ENCODE assay signal across 8 cellular contexts in genomic region chr17:75182569-75183436, GRCh38. TPM values are rescaled to one million over a fixed set of nuclear protein-coding genes. Genes with fewer than 3 reads are reported as not detected.
A peak's percentile ranks its signal among the peaks of the same experiment; 100 is the strongest.
DNase-seq lines count a peak whose midpoint lies in the region; ATAC-seq and TF ChIP-seq lines count a peak whose summit lies in the region.

Gene SUMO2 (minus strand): TSS chr17:75182959. CDS start chr17:75182834, 125 bp downstream.

- H3K9me3 Mint-ChIP-seq in activated naive CD4-positive, alpha-beta T cell treated with anti-CD3 and anti-CD28 coated beads, Interleukin-2, amount 50 U/mL, for 24 hours: no peaks in the 10 kb centered on the region

- POLR2A ChIA-PET in GM10248 (lab: Yijun Ruan, JAX): interaction anchor here (0.6 to 1.5 kb wide), 4 partner anchors 29 to 113 kb away, joined by 3 to 4 read pairs (median 3); partner anchors contain the start of gene JPT1

- no peaks in the 10 kb centered on the region for H3K27me3 Mint-ChIP-seq in activated naive CD4-positive, alpha-beta T cell treated with anti-CD3 and anti-CD28 coated beads, Interleukin-2, amount 50 U/mL, for 24 hours

- peak within 1 kb of the TSS; percentile 99 for H3K27ac ChIP-seq in temporal lobe (ENCODE audit: low read depth, low read length)

- H3K36me3 Mint-ChIP-seq in activated naive CD4-positive, alpha-beta T cell treated with anti-CD3 and anti-CD28 coated beads, Interleukin-2, amount 50 U/mL, for 24 hours: peaks cover 6% of the 10 kb centered on the region

- CTCF ChIA-PET in GM10248 (lab: Yijun Ruan, JAX): interaction anchor here (1.4 to 11.4 kb wide), 7 partner anchors 11 to 221 kb away, joined by 3 to 113 read pairs (median 7); partner anchors contain the start of gene MIF4GD

- H3K4me1 Mint-ChIP-seq in activated naive CD4-positive, alpha-beta T cell treated with anti-CD3 and anti-CD28 coated beads, Interleukin-2, amount 50 U/mL, for 24 hours: peaks cover 40% of the 10 kb centered on the region

- DNase-seq in GM10248 (ENCODE audit: extremely low spot score) (peak; percentile 99), NCI-H1048 (lab: John Stamatoyannopoulos, UW) (peak; percentile 89), glomerular endothelial cell (ENCODE audit: extremely low read depth, low read depth, low spot score) (no peak), omental fat pad (ENCODE audit: low spot score) (peak; percentile 84)

- peak; percentile 67 for ATAC-seq in HG02571 (IDR thresholded peaks at IDR 0.05; ENCODE audit: unreplicated experiment)
- ATAC-seq in SK-N-SH treated with all-trans-retinoic acid at 6 μM for 48 hours: peak; percentile 83
- ATAC-seq in omental fat pad (ENCODE audit: low FRiP score): peak; percentile 96

- H3K4me3 Mint-ChIP-seq in activated naive CD4-positive, alpha-beta T cell treated with anti-CD3 and anti-CD28 coated beads, Interleukin-2, amount 50 U/mL, for 24 hours: peak within 1 kb of the TSS; percentile 96

- TF ChIP-seq CTCF in GM10248 (IDR thresholded peaks at IDR 0.05; ENCODE audit: control extremely low read depth, extremely low read depth, low read depth, missing control alignments) (no peak), omental fat pad (IDR thresholded peaks at IDR 0.05) (peak in 1 of 3 donors; percentile 9)

- H3K27ac Mint-ChIP-seq in activated naive CD4-positive, alpha-beta T cell treated with anti-CD3 and anti-CD28 coated beads, Interleukin-2, amount 50 U/mL, for 24 hours: peak within 1 kb of the TSS; percentile 96

TF ChIP-seq in SK-N-SH treated with all-trans-retinoic acid at 6 μM for 48 hours, 23 proteins besides CTCF, POLR2A, EP300 and RAD21:
- TF ChIP-seq ISL1 (CRISPR knock-in tag; IDR thresholded peaks at IDR 0.05): peak; percentile 52; the same call in 1 of the 2 replicates
- TF ChIP-seq TOX (CRISPR knock-in tag; IDR thresholded peaks at IDR 0.05; ENCODE audit: borderline replicate concordance): no peak
- TF ChIP-seq CSDC2 (CRISPR knock-in tag; IDR thresholded peaks at IDR 0.05): peak; percentile 99
- peak; percentile 96 for TF ChIP-seq OSR1 (CRISPR knock-in tag; IDR thresholded peaks at IDR 0.05)
- TF ChIP-seq ZFP3 (CRISPR knock-in tag; IDR thresholded peaks at IDR 0.05): peak; percentile 92
- TF ChIP-seq BACH2 (CRISPR knock-in tag; IDR thresholded peaks at IDR 0.05; ENCODE audit: borderline replicate concordance): peak; percentile 92
- no peak for TF ChIP-seq CSRNP3 (CRISPR knock-in tag; IDR thresholded peaks at IDR 0.05)
- no peak for TF ChIP-seq POU6F1 (CRISPR knock-in tag; IDR thresholded peaks at IDR 0.05; ENCODE audit: borderline replicate concordance, low read depth)
- no peak for TF ChIP-seq RARB (CRISPR knock-in tag; IDR thresholded peaks at IDR 0.05)
- no peak for TF ChIP-seq TCF4 (CRISPR knock-in tag; IDR thresholded peaks at IDR 0.05; ENCODE audit: borderline replicate concordance)
- no peak; the same call in 1 of the 2 replicates for TF ChIP-seq PATZ1 (CRISPR knock-in tag; IDR thresholded peaks at IDR 0.05; ENCODE audit: borderline replicate concordance)
- peak; percentile 99 for TF ChIP-seq SNAI2 (CRISPR knock-in tag; IDR thresholded peaks at IDR 0.05)
- peak; percentile 87; the same call in 1 of the 2 replicates for TF ChIP-seq ARNTL (CRISPR knock-in tag; IDR thresholded peaks at IDR 0.05; ENCODE audit: borderline replicate concordance, low read depth)
- no peak for TF ChIP-seq ESRRG (CRISPR knock-in tag; IDR thresholded peaks at IDR 0.05)
- TF ChIP-seq ZC3H10 (CRISPR knock-in tag; IDR thresholded peaks at IDR 0.05): peak; percentile 94
- TF ChIP-seq ZFP30 (CRISPR knock-in tag; IDR thresholded peaks at IDR 0.05): peak; percentile 56; the same call in 1 of the 2 replicates
- peak; percentile 78 for TF ChIP-seq ZNF70 (CRISPR knock-in tag; IDR thresholded peaks at IDR 0.05)
- peak; percentile 85; the same call in 1 of the 2 replicates for TF ChIP-seq GLIS3 (CRISPR knock-in tag; IDR thresholded peaks at IDR 0.05)
- peak; percentile 66; the same call in 1 of the 2 replicates for TF ChIP-seq ZNF8 (CRISPR knock-in tag; IDR thresholded peaks at IDR 0.05)
- no peak for TF ChIP-seq CREB5 (CRISPR knock-in tag; IDR thresholded peaks at IDR 0.05; ENCODE audit: low read depth)
- peak; percentile 52; the same call in 1 of the 2 replicates for TF ChIP-seq ZNF565 (CRISPR knock-in tag; conservative IDR thresholded peaks at IDR 0.05; ENCODE audit: low read depth)
- TF ChIP-seq TSHZ2 (CRISPR knock-in tag; IDR thresholded peaks at IDR 0.05): peak; percentile 100
- peak; percentile 89; the same call in 1 of the 2 replicates for TF ChIP-seq PPARA (CRISPR knock-in tag; IDR thresholded peaks at IDR 0.05; ENCODE audit: borderline replicate concordance)

RNA-seq across cellular contexts. Expression of gene SUMO2, which starts in this region (rescaled TPM):
- total RNA-seq in glomerular endothelial cell (80.6 and 95.5 TPM in 2 replicates), omental fat pad (10 to 100 TPM; 53.3 to 62.9 (median 60.1) TPM), temporal lobe (102 TPM)
